12 cellular contexts compared by ENCODE assay signal in the genomic region with DNA sequence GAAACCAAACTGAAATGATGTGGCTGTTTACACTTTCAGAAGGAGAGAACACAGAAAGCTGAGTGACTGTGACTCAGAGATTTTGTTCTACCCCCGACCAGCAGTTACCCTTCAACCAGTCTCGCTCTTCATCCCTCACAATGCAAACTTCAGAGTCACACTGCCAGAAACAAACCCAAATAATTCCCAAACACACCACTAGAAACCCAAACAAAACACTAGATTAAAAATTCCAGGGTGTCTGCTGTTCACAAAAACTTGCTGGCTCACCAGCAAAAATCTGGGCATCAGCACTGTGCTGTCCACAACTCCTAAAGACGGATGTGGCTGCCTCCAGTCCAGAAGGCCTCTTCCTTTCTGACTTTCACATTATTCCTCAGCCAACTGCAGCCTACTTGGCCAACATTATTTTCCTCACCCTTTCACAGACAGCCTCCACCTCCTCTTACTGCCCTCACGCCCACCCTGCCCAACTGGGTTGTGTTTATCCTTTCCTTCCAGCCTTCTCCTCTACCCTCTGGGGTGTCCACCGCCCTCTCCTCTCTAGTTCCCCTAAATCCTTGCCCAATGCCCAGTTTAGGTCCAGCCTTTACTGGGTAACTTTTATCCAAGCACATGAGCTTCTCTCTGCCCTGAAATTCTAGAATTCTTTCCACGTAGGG.
A peak's percentile ranks its signal among the peaks of the same experiment; 100 is the strongest.
DNase-seq lines count a peak whose midpoint lies in the region; ATAC-seq and TF ChIP-seq lines count a peak whose summit lies in the region.
"Had no signal": no experiment of that assay in that cellular context is flagged by ENCODE, and none has a peak within 500 bp of the region (broad histone marks: within the 10 kb centered on the region; RNA-seq: fewer than 3 reads in every experiment).

No MANE protein-coding gene starts in this region.

- CTCF ChIA-PET in SK-N-SH (lab: Yijun Ruan, JAX), result interaction anchor here (1.0 kb wide), 1 partner anchor 34 kb away, joined by 4 read pairs; no protein-coding TSS in a partner anchor

- H3K4me2 ChIP-seq in SK-N-SH, result no peak overlapping the region

- no peak for TF ChIP-seq RAD21 in SK-N-SH (IDR thresholded peaks at IDR 0.05; ENCODE audit: low read length)

- H3K4me3 ChIP-seq in gastroesophageal sphincter, result no peak overlapping the region
- H3K4me3 ChIP-seq in aorta (ENCODE audit: low read length in 2 of 2), result peak overlapping the region in 1 of 2 donors; percentile 48
- H3K4me3 ChIP-seq in SK-N-SH (ENCODE audit: low read depth in 2 of 2, low read length in 1 of 2), result no peak overlapping the region
- no peak overlapping the region for H3K4me3 ChIP-seq in stomach

- H3K27me3 ChIP-seq in gastroesophageal sphincter (no peaks in the 10 kb centered on the region), aorta (ENCODE audit: control insufficient read depth in 1 of 2, insufficient read depth in 2 of 2, low read length in 1 of 2) (no peaks in the 10 kb centered on the region), SK-N-SH (ENCODE audit: insufficient read depth) (no peaks in the 10 kb centered on the region), stomach (no peaks in the 10 kb centered on the region), foreskin keratinocyte (no peaks in the 10 kb centered on the region)

- TF ChIP-seq POLR2A in gastroesophageal sphincter (IDR thresholded peaks at IDR 0.05) (no peak), stomach (IDR thresholded peaks at IDR 0.05) (no peak)

- H3K9me3 ChIP-seq in gastroesophageal sphincter (no peaks in the 10 kb centered on the region), aorta (ENCODE audit: control insufficient read depth, low read length) (no peaks in the 10 kb centered on the region), SK-N-SH (no peaks in the 10 kb centered on the region), stomach (no peaks in the 10 kb centered on the region)

- no peaks in the 10 kb centered on the region for H4K20me1 ChIP-seq in SK-N-SH (ENCODE audit: insufficient read depth)

- 52 to 60% methylated on average over 4 to 6 of the region's 6 CpGs for WGBS in gastroesophageal sphincter (ENCODE audit: low coverage in 1 of 2), 2 donors
- 14 to 20% methylated on average over 6 of the region's 6 CpGs for WGBS in aorta, 2 donors
- 37% methylated on average over 6 of the region's 6 CpGs for WGBS in SK-N-SH (ENCODE audit: low lambda C conversion rate)
- 55 to 67% (median 57%) methylated on average over 6 of the region's 6 CpGs for WGBS in stomach, 5 donors

- TF ChIP-seq EP300 in gastroesophageal sphincter (IDR thresholded peaks at IDR 0.05), result no peak
- no peak for TF ChIP-seq EP300 in SK-N-SH (IDR thresholded peaks at IDR 0.05; ENCODE audit: borderline replicate concordance in 1 of 2, low read depth in 1 of 2, low read length in 1 of 2)
- TF ChIP-seq EP300 in stomach (IDR thresholded peaks at IDR 0.05), result no peak

- POLR2A ChIA-PET in SK-N-SH (lab: Yijun Ruan, JAX), result no interaction called here

- peak in 1 of 2 donors; percentile 42 for DNase-seq in aorta
- no peak for DNase-seq in SK-N-SH
- no peak for DNase-seq in stomach
- no peak for DNase-seq in foreskin keratinocyte
- DNase-seq: activated CD4-positive, alpha-beta T cell treated with anti-CD3 and anti-CD28 coated beads for 4 hours; DMS 273 treated with DMSO at 0.1 percent for 48 hours; NCI-H1092; stimulated activated CD4-positive, alpha-beta T cell treated with anti-CD3 and anti-CD28 coated beads, Interleukin-12 subunit alpha, Interleukin-12 subunit beta, amount 100 ng/mL, for 4 hours had no signal

- no peaks in the 10 kb centered on the region for H3K9me2 ChIP-seq in SK-N-SH

- no peak overlapping the region for H2AFZ ChIP-seq in SK-N-SH (ENCODE audit: low read depth)

- intact Hi-C loops in aorta (cut with DNase I), result loop anchor here in 1 of 2 donors (5.0 kb wide), 1 partner anchor 65 kb away; no protein-coding TSS in a partner anchor
- intact Hi-C loops in stomach (cut with DNase I; ENCODE audit: low total_unique reads), result no loop called here

- H3K9ac ChIP-seq in SK-N-SH, result no peak overlapping the region

- peak; percentile 79 for ATAC-seq in GM21528 (IDR thresholded peaks at IDR 0.05; ENCODE audit: low FRiP score, unreplicated experiment)
- ATAC-seq in HG03520 (IDR thresholded peaks at IDR 0.05; ENCODE audit: unreplicated experiment), result peak; percentile 71
- ATAC-seq in gastroesophageal sphincter, result peak; percentile 28
- ATAC-seq in aorta (ENCODE audit: low FRiP score), result peak; percentile 38
- no peak for ATAC-seq in foreskin keratinocyte
- ATAC-seq: HCT116 had no signal

- H3K27ac ChIP-seq in gastroesophageal sphincter (no peak overlapping the region), aorta (ENCODE audit: low read depth in 1 of 2, low read length in 2 of 2) (peak overlapping the region; percentile 11 to 41), SK-N-SH (ENCODE audit: low read depth in 2 of 2, low read length in 1 of 2) (no peak overlapping the region), stomach (peak overlapping the region in 2 of 5 donors; percentile 30 to 61), foreskin keratinocyte (no peak overlapping the region)

- H3K4me1 ChIP-seq in gastroesophageal sphincter (peaks cover 0 to 13% (median 0%) of the 10 kb centered on the region in 3 donors), aorta (ENCODE audit: control insufficient read depth in 1 of 2, insufficient read depth in 2 of 2, low read length in 2 of 2) (peaks cover 2 to 7% of the 10 kb centered on the region in 2 donors), SK-N-SH (ENCODE audit: control insufficient read depth in 1 of 2, insufficient read depth in 2 of 2, low read depth in 1 of 2, low read length in 1 of 2) (no peaks in the 10 kb centered on the region), stomach (peaks cover 9 to 39% (median 18%) of the 10 kb centered on the region in 4 donors), foreskin keratinocyte (no peaks in the 10 kb centered on the region)

- no peaks in the 10 kb centered on the region for H3F3A ChIP-seq in SK-N-SH (replicated peaks; ENCODE audit: insufficient read depth)

- no peaks in the 10 kb centered on the region for H3K79me2 ChIP-seq in SK-N-SH (ENCODE audit: insufficient read depth)

- TF ChIP-seq CTCF in gastroesophageal sphincter (IDR thresholded peaks at IDR 0.05) (no peak), SK-N-SH (IDR thresholded peaks at IDR 0.05) (no peak), stomach (IDR thresholded peaks at IDR 0.05) (no peak), foreskin keratinocyte (conservative IDR thresholded peaks at IDR 0.05) (no peak)

- H3K36me3 ChIP-seq in gastroesophageal sphincter (no peaks in the 10 kb centered on the region), aorta (ENCODE audit: control insufficient read depth in 1 of 2, insufficient read depth in 2 of 2, low read length in 1 of 2) (no peaks in the 10 kb centered on the region), SK-N-SH (replicated peaks in 1 of 2; ENCODE audit: control insufficient read depth in 1 of 2, insufficient read depth in 2 of 2, low read length in 1 of 2) (no peaks in the 10 kb centered on the region), stomach (no peaks in the 10 kb centered on the region)

TF ChIP-seq in SK-N-SH, 30 proteins besides CTCF, POLR2A, EP300 and RAD21:
- TF ChIP-seq, protein P1, sequence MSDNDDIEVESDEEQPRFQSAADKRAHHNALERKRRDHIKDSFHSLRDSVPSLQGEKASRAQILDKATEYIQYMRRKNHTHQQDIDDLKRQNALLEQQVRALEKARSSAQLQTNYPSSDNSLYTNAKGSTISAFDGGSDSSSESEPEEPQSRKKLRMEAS (IDR thresholded peaks at IDR 0.05; ENCODE audit: low read depth), result no peak
- TF ChIP-seq, protein P2, sequence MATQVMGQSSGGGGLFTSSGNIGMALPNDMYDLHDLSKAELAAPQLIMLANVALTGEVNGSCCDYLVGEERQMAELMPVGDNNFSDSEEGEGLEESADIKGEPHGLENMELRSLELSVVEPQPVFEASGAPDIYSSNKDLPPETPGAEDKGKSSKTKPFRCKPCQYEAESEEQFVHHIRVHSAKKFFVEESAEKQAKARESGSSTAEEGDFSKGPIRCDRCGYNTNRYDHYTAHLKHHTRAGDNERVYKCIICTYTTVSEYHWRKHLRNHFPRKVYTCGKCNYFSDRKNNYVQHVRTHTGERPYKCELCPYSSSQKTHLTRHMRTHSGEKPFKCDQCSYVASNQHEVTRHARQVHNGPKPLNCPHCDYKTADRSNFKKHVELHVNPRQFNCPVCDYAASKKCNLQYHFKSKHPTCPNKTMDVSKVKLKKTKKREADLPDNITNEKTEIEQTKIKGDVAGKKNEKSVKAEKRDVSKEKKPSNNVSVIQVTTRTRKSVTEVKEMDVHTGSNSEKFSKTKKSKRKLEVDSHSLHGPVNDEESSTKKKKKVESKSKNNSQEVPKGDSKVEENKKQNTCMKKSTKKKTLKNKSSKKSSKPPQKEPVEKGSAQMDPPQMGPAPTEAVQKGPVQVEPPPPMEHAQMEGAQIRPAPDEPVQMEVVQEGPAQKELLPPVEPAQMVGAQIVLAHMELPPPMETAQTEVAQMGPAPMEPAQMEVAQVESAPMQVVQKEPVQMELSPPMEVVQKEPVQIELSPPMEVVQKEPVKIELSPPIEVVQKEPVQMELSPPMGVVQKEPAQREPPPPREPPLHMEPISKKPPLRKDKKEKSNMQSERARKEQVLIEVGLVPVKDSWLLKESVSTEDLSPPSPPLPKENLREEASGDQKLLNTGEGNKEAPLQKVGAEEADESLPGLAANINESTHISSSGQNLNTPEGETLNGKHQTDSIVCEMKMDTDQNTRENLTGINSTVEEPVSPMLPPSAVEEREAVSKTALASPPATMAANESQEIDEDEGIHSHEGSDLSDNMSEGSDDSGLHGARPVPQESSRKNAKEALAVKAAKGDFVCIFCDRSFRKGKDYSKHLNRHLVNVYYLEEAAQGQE (IDR thresholded peaks at IDR 0.05; ENCODE audit: low read depth, low read length), result no peak
- TF ChIP-seq, protein P3, sequence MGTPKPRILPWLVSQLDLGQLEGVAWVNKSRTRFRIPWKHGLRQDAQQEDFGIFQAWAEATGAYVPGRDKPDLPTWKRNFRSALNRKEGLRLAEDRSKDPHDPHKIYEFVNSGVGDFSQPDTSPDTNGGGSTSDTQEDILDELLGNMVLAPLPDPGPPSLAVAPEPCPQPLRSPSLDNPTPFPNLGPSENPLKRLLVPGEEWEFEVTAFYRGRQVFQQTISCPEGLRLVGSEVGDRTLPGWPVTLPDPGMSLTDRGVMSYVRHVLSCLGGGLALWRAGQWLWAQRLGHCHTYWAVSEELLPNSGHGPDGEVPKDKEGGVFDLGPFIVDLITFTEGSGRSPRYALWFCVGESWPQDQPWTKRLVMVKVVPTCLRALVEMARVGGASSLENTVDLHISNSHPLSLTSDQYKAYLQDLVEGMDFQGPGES (IDR thresholded peaks at IDR 0.05; ENCODE audit: low read depth, low read length), result no peak
- TF ChIP-seq YY1 (IDR thresholded peaks at IDR 0.05; ENCODE audit: low read depth), result no peak
- TF ChIP-seq SMC3 (IDR thresholded peaks at IDR 0.05; ENCODE audit: low read depth, low read length), result no peak
- no peak for TF ChIP-seq GATA2 (CRISPR knock-in tag; IDR thresholded peaks at IDR 0.05)
- no peak for TF ChIP-seq FOXM1 (IDR thresholded peaks at IDR 0.05; ENCODE audit: low read depth)

Comparison
In these comparisons a context has a peak if more than half of its experiments do, and no peak if none do; other contexts are left out.
1. H3K27ac ChIP-seq: peak in aorta (2 of 2); none in gastroesophageal sphincter (0 of 4), SK-N-SH (0 of 2) and foreskin keratinocyte (single experiment).